Comparison of ENCODE assay signal across 8 cellular contexts in the genomic region with DNA sequence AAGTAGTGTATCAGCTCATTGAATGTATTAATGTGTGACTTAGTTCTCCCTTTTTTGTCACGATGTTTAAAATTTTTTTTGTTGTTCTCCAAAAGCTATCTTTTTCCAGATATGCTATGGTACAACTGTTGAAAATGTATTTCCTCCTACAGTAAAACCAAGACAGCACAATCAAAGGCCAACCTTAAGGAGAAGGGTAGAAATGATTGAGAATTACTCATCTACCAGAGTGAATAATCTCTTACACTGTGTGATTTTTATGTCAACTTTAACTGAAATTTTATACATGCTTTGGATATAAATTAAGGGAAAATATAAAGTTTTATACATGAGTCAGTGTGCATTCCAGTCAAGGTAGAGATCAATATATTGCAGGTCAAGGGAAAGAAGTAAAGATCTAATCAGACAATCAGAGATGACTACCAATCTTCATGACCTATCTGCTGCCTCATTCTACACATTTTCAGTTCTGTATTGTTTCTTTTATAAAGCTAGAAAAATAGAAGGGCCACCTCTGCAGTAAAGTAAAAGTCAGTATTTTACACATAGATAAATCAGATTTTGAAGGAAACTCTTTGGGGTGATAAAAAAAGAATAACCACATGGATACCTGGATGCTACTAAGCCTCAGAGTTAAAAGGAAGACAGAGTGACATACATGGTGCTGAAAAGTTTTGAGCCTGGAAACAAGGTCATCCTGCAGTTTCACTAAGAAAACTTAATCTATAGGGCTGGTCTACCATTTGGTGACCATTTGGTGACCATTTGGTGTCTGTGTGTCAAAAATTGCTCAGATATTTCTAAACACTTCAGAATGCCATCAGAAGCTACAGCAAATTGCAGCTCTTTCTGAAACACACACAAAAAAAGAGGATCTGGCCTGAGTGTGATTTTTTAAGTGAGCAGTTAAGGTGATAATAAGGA. TPM values are rescaled to one million over a fixed set of nuclear protein-coding genes. Genes with fewer than 3 reads are reported as not detected.
DNase-seq lines count a peak whose midpoint lies in the region; ATAC-seq and TF ChIP-seq lines count a peak whose summit lies in the region.
"Had no signal": no experiment of that assay in that cellular context is flagged by ENCODE, and none has a peak within 500 bp of the region (broad histone marks: within the 10 kb centered on the region; RNA-seq: fewer than 3 reads in every experiment).

No MANE protein-coding gene starts in this region.

- no peaks in the 10 kb centered on the region for H3K9me2 ChIP-seq in GM23338 (ENCODE audit: insufficient read depth)

- peaks cover 63% of the 10 kb centered on the region for H3K79me2 ChIP-seq in GM23338 (replicated peaks; ENCODE audit: insufficient read depth)

- H3K36me3 Mint-ChIP-seq in GM23338 (ENCODE audit: low read depth) = peaks cover 5% of the 10 kb centered on the region; the same call in 2 of the 3 replicates
- peaks cover 2% of the 10 kb centered on the region for H3K36me3 Mint-ChIP-seq in stimulated activated memory B cell treated with anti-CD40 and anti-IgM and Interleukin-4, amounts not matched to agents 10 μg/mL and 1 μg/mL and 100 μg/mL, for 72 hours

- no peak overlapping the region for H3K27ac ChIP-seq in GM23338 (ENCODE audit: low read depth)

- peaks cover 48% of the 10 kb centered on the region for H3K4me1 Mint-ChIP-seq in GM23338
- peaks cover 16% of the 10 kb centered on the region for H3K4me1 Mint-ChIP-seq in stimulated activated memory B cell treated with anti-CD40 and anti-IgM and Interleukin-4, amounts not matched to agents 10 μg/mL and 1 μg/mL and 100 μg/mL, for 72 hours

- TF ChIP-seq CTCF in GM23338 (conservative IDR thresholded peaks at IDR 0.05; ENCODE audit: low read depth in 2 of 2) (no peak), fibroblast of villous mesenchyme (IDR thresholded peaks at IDR 0.05; ENCODE audit: insufficient read depth, low read depth, low read length) (no peak)

- no peaks in the 10 kb centered on the region for H4K20me1 ChIP-seq in GM23338 (replicated peaks; ENCODE audit: insufficient read depth)

- no peak overlapping the region for H3K27ac Mint-ChIP-seq in GM23338
- no peak overlapping the region for H3K27ac Mint-ChIP-seq in stimulated activated memory B cell treated with anti-CD40 and anti-IgM and Interleukin-4, amounts not matched to agents 10 μg/mL and 1 μg/mL and 100 μg/mL, for 72 hours

- H3K4me3 Mint-ChIP-seq in GM23338 = peak overlapping the region; percentile 89
- H3K4me3 Mint-ChIP-seq in stimulated activated memory B cell treated with anti-CD40 and anti-IgM and Interleukin-4, amounts not matched to agents 10 μg/mL and 1 μg/mL and 100 μg/mL, for 72 hours = no peak overlapping the region

- ATAC-seq in GM23338 (peak; percentile 17; the same call in 2 of the 3 replicates), GM18867 (IDR thresholded peaks at IDR 0.05; ENCODE audit: unreplicated experiment) (no peak), GM21367 (IDR thresholded peaks at IDR 0.05; ENCODE audit: unreplicated experiment) (no peak)
- no peak for ATAC-seq in stimulated activated memory B cell treated with anti-CD40 and anti-IgM and Interleukin-4, amounts not matched to agents 10 μg/mL and 1 μg/mL and 100 μg/mL, for 72 hours

- DNase-seq in GM23338 (ENCODE audit: low spot score) = no peak
- DNase-seq in RKO (ENCODE audit: low spot score) = peak; percentile 64
- no peak for DNase-seq in fibroblast of villous mesenchyme (ENCODE audit: low read depth)
- DNase-seq in skeletal muscle cell (ENCODE audit: low read depth) = no peak
- DNase-seq: activated CD4-positive, alpha-beta T cell treated with anti-CD3 and anti-CD28 coated beads, Interleukin-2, amount 50 U/mL, for 48 hours had no signal

- H2AFZ ChIP-seq in GM23338 = no peak overlapping the region

- peaks cover 1% of the 10 kb centered on the region; the same call in 2 of the 3 replicates for H3K9me3 Mint-ChIP-seq in GM23338
- peaks cover 4% of the 10 kb centered on the region for H3K9me3 Mint-ChIP-seq in stimulated activated memory B cell treated with anti-CD40 and anti-IgM and Interleukin-4, amounts not matched to agents 10 μg/mL and 1 μg/mL and 100 μg/mL, for 72 hours

- H3K4me3 ChIP-seq in GM23338 (peak overlapping the region; percentile 53), fibroblast of villous mesenchyme (ENCODE audit: low read depth, low read length) (peak overlapping the region; percentile 59), skeletal muscle cell (ENCODE audit: low read depth, low read length) (peak overlapping the region; percentile 27)

- peak overlapping the region; percentile 79 for H3K4me2 ChIP-seq in GM23338

- no peaks in the 10 kb centered on the region for H3K36me3 ChIP-seq in GM23338 (ENCODE audit: insufficient read depth)

- H3F3A ChIP-seq in GM23338 (replicated peaks; ENCODE audit: low read depth) = no peaks in the 10 kb centered on the region

- peaks cover 3% of the 10 kb centered on the region for H3K27me3 Mint-ChIP-seq in GM23338 (ENCODE audit: insufficient read depth, low read depth, poor library complexity)
- no peaks in the 10 kb centered on the region for H3K27me3 Mint-ChIP-seq in stimulated activated memory B cell treated with anti-CD40 and anti-IgM and Interleukin-4, amounts not matched to agents 10 μg/mL and 1 μg/mL and 100 μg/mL, for 72 hours

- H3K27me3 ChIP-seq in GM23338 (ENCODE audit: insufficient read depth) = no peaks in the 10 kb centered on the region

- peaks cover 34% of the 10 kb centered on the region for H3K4me1 ChIP-seq in GM23338 (ENCODE audit: insufficient read depth)

TF ChIP-seq in GM23338, 12 proteins besides CTCF, POLR2A, EP300 and RAD21:
- TF ChIP-seq EZH2phosphoT487 (IDR thresholded peaks at IDR 0.05; ENCODE audit: unreplicated experiment) = no peak
- no peak for TF ChIP-seq EZH2 (IDR thresholded peaks at IDR 0.05; ENCODE audit: low read depth, unreplicated experiment)
- TF ChIP-seq ZNF331 (CRISPR knock-in tag; IDR thresholded peaks at IDR 0.05; ENCODE audit: low read depth) = no peak
- TF ChIP-seq, protein P1, sequence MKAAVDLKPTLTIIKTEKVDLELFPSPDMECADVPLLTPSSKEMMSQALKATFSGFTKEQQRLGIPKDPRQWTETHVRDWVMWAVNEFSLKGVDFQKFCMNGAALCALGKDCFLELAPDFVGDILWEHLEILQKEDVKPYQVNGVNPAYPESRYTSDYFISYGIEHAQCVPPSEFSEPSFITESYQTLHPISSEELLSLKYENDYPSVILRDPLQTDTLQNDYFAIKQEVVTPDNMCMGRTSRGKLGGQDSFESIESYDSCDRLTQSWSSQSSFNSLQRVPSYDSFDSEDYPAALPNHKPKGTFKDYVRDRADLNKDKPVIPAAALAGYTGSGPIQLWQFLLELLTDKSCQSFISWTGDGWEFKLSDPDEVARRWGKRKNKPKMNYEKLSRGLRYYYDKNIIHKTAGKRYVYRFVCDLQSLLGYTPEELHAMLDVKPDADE (IDR thresholded peaks at IDR 0.05) = no peak
- TF ChIP-seq, protein P2, sequence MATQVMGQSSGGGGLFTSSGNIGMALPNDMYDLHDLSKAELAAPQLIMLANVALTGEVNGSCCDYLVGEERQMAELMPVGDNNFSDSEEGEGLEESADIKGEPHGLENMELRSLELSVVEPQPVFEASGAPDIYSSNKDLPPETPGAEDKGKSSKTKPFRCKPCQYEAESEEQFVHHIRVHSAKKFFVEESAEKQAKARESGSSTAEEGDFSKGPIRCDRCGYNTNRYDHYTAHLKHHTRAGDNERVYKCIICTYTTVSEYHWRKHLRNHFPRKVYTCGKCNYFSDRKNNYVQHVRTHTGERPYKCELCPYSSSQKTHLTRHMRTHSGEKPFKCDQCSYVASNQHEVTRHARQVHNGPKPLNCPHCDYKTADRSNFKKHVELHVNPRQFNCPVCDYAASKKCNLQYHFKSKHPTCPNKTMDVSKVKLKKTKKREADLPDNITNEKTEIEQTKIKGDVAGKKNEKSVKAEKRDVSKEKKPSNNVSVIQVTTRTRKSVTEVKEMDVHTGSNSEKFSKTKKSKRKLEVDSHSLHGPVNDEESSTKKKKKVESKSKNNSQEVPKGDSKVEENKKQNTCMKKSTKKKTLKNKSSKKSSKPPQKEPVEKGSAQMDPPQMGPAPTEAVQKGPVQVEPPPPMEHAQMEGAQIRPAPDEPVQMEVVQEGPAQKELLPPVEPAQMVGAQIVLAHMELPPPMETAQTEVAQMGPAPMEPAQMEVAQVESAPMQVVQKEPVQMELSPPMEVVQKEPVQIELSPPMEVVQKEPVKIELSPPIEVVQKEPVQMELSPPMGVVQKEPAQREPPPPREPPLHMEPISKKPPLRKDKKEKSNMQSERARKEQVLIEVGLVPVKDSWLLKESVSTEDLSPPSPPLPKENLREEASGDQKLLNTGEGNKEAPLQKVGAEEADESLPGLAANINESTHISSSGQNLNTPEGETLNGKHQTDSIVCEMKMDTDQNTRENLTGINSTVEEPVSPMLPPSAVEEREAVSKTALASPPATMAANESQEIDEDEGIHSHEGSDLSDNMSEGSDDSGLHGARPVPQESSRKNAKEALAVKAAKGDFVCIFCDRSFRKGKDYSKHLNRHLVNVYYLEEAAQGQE (IDR thresholded peaks at IDR 0.05; ENCODE audit: unreplicated experiment) = no peak
- TF ChIP-seq JUNB (IDR thresholded peaks at IDR 0.05; ENCODE audit: unreplicated experiment) = no peak
TF ChIP-seq in GM23338: peak in this region for 0.

RNA-seq across cellular contexts. Expression of a gene that starts 1.6 kb away (rescaled TPM):
- total RNA-seq in GM23338 (2014; rRNA removed; shearing (Covaris generic)) = 24.1 and 28.4 TPM in 2 replicates
- 11.0 and 13.9 TPM in 2 replicates for polyA plus RNA-seq in GM23338 (2016; fragmentation: Nextera tagmentation; extraction: Ambion mirVana)
- 16.1 and 34.1 TPM in 2 replicates for total RNA-seq in fibroblast of villous mesenchyme

RNA-seq across cellular contexts. Expression of a gene that starts 55.9 kb away (rescaled TPM):
- 6.7 and 8.7 TPM in 2 replicates for total RNA-seq in GM23338 (2014; rRNA removed; shearing (Covaris generic))
- 1.8 and 2.1 TPM in 2 replicates for polyA plus RNA-seq in GM23338 (2016; fragmentation: Nextera tagmentation; extraction: Ambion mirVana)
- total RNA-seq in fibroblast of villous mesenchyme = 12.2 and 12.5 TPM in 2 replicates
